8 cellular contexts compared by ENCODE assay signal in the genomic region with DNA sequence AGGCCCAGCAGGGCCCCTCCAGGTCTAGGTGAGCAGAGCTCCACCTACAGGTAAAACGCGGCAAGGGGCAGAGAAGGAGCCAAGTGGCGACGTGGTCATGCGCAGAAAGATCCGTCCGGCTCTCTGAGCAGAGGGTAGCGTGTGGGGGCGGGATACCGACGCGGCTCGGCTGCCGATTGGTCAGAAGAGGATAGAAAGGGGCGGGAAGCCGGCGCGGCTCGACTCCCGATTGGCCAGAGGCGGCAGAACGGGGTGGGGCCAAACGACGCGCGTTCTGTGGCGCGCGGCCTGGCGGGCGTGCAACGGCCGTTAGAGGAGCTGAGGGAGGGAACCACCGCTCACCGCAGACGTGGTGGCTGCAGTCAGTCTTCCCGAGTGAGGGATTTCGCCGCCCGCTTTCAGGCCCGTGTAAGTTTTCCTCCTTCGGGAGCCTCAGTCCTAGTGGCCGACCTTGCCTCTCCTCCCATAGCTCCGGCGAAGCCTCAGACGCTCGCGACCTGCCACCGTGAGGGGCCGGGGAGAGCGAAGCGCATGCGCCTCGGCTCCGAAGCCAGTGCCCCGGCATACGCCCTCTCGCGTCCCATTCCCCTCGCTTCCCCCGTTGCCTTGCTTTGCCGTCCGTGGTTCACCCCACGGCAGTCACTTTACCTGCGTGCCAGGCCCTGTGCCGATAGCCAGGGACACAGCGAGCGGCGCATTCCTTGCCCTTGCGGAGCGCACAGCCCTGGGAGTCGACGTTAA. TPM values are rescaled to one million over a fixed set of nuclear protein-coding genes. Genes with fewer than 3 reads are reported as not detected.
A peak's percentile ranks its signal among the peaks of the same experiment; 100 is the strongest.
DNase-seq lines count a peak whose midpoint lies in the region; TF ChIP-seq lines count a peak whose summit lies in the region.

Gene CEP85, plus strand, starts transcription at position 298 of the 741 bp plus-strand sequence. CDS start 5,584 bp downstream, outside the sequence.

- peak; percentile 90 for TF ChIP-seq CTCF in MM.1S (IDR thresholded peaks at IDR 0.05; ENCODE audit: low read length)
- peak; percentile 92 for TF ChIP-seq CTCF in fibroblast of the aortic adventitia (IDR thresholded peaks at IDR 0.05; ENCODE audit: insufficient read depth, low read length)
- TF ChIP-seq CTCF in nephron (IDR thresholded peaks at IDR 0.05; ENCODE audit: unreplicated experiment in 3 of 3) = peak; percentile 71 to 86 (median 83)

- DNase-seq in GDM1 (lab: John Stamatoyannopoulos, UW) = peak; percentile 98
- peak; percentile 97 for DNase-seq in HCEC 1CT
- peak; percentile 98 for DNase-seq in MM.1S
- peak; percentile 69 for DNase-seq in SIG-M5 (lab: John Stamatoyannopoulos, UW)
- peak; percentile 93 for DNase-seq in activated gamma-delta T cell (lab: John Stamatoyannopoulos, UW)
- peak; percentile 96 for DNase-seq in fibroblast of the aortic adventitia (ENCODE audit: low read depth)

- peak within 1 kb of the TSS; percentile 79 for H3K9ac ChIP-seq in MM.1S (ENCODE audit: low read length)

- no peaks in the 10 kb centered on the region for H3K9me3 ChIP-seq in MM.1S (replicated peaks; ENCODE audit: insufficient read depth, low read length)

- peak within 1 kb of the TSS; percentile 93 to 98 (median 98) for H3K4me3 Mint-ChIP-seq in nephron
- peak within 1 kb of the TSS; percentile 95 for H3K4me3 Mint-ChIP-seq in stimulated activated naive CD8-positive, alpha-beta T cell treated with anti-CD3 and anti-CD28 coated beads, Interleukin-15, Interleukin-2, amounts not matched to agents 100 ng/mL and 50 ng/mL, for 24 hours

- no peaks in the 10 kb centered on the region for H3F3A ChIP-seq in MM.1S (ENCODE audit: insufficient read depth, low read length)

- H3K27me3 ChIP-seq in MM.1S (replicated peaks; ENCODE audit: insufficient read depth, low read length) = no peaks in the 10 kb centered on the region

- H3K79me2 ChIP-seq in MM.1S (ENCODE audit: low read length) = peaks cover 48% of the 10 kb centered on the region

- no peaks in the 10 kb centered on the region for H3K36me3 Mint-ChIP-seq in nephron (ENCODE audit: low read depth)
- peaks cover 22% of the 10 kb centered on the region for H3K36me3 Mint-ChIP-seq in stimulated activated naive CD8-positive, alpha-beta T cell treated with anti-CD3 and anti-CD28 coated beads, Interleukin-15, Interleukin-2, amounts not matched to agents 100 ng/mL and 50 ng/mL, for 24 hours (ENCODE audit: low read depth)

- peak within 1 kb of the TSS; percentile 90 for H3K4me2 ChIP-seq in MM.1S (ENCODE audit: low read depth, low read length)

- peak within 1 kb of the TSS; percentile 72 to 95 (median 95) for H3K27ac Mint-ChIP-seq in nephron
- peak within 1 kb of the TSS; percentile 88 for H3K27ac Mint-ChIP-seq in stimulated activated naive CD8-positive, alpha-beta T cell treated with anti-CD3 and anti-CD28 coated beads, Interleukin-15, Interleukin-2, amounts not matched to agents 100 ng/mL and 50 ng/mL, for 24 hours

- no peaks in the 10 kb centered on the region for H3K9me2 ChIP-seq in MM.1S (replicated peaks; ENCODE audit: insufficient read depth, low read length)

- peaks cover 3% of the 10 kb centered on the region for H3K27me3 Mint-ChIP-seq in nephron (ENCODE audit: low read depth)
- no peaks in the 10 kb centered on the region for H3K27me3 Mint-ChIP-seq in stimulated activated naive CD8-positive, alpha-beta T cell treated with anti-CD3 and anti-CD28 coated beads, Interleukin-15, Interleukin-2, amounts not matched to agents 100 ng/mL and 50 ng/mL, for 24 hours

- no peaks in the 10 kb centered on the region for H4K20me1 ChIP-seq in MM.1S (ENCODE audit: insufficient read depth, low read length)

- H3K9me3 Mint-ChIP-seq in nephron = no peaks in the 10 kb centered on the region
- no peaks in the 10 kb centered on the region for H3K9me3 Mint-ChIP-seq in stimulated activated naive CD8-positive, alpha-beta T cell treated with anti-CD3 and anti-CD28 coated beads, Interleukin-15, Interleukin-2, amounts not matched to agents 100 ng/mL and 50 ng/mL, for 24 hours

- peak within 1 kb of the TSS; percentile 97 for H3K4me3 ChIP-seq in MM.1S (ENCODE audit: low read length)
- H3K4me3 ChIP-seq in fibroblast of the aortic adventitia (ENCODE audit: low read depth, low read length) = peak within 1 kb of the TSS; percentile 96

- peaks cover 19% of the 10 kb centered on the region for H3K4me1 Mint-ChIP-seq in nephron
- H3K4me1 Mint-ChIP-seq in stimulated activated naive CD8-positive, alpha-beta T cell treated with anti-CD3 and anti-CD28 coated beads, Interleukin-15, Interleukin-2, amounts not matched to agents 100 ng/mL and 50 ng/mL, for 24 hours (ENCODE audit: low read depth) = peaks cover 35% of the 10 kb centered on the region

- peak within 1 kb of the TSS; percentile 46; the same call in 1 of the 2 replicates for H3K27ac ChIP-seq in MM.1S (ENCODE audit: low read length)

- peaks cover 21% of the 10 kb centered on the region; the same call in 1 of the 2 replicates for H3K4me1 ChIP-seq in MM.1S (ENCODE audit: low read length)

- H2AFZ ChIP-seq in MM.1S (ENCODE audit: low read length) = peak within 1 kb of the TSS; percentile 97

- no peaks in the 10 kb centered on the region for H3K36me3 ChIP-seq in MM.1S (replicated peaks; ENCODE audit: insufficient read depth, low read length)

RNA-seq across cellular contexts. Expression of gene CEP85, which starts in this region (rescaled TPM):
- total RNA-seq in fibroblast of the aortic adventitia (ENCODE audit: low replicate concordance) = 5.6 and 12.9 TPM in 2 replicates

Comparison
In these comparisons a context has a peak if more than half of its experiments do, and no peak if none do; other contexts are left out.
1. Peak in every context shown above with its lines: DNase-seq, H3K4me3 ChIP-seq and H3K27ac ChIP-seq.